16 cellular contexts compared by ENCODE assay signal in genomic region chr14:27995688-27996087, GRCh38.
DNase-seq lines count a peak whose midpoint lies in the region; ATAC-seq and TF ChIP-seq lines count a peak whose summit lies in the region.
"Had no signal": no experiment of that assay in that cellular context is flagged by ENCODE, and none has a peak within 500 bp of the region (broad histone marks: within the 10 kb centered on the region; RNA-seq: fewer than 3 reads in every experiment).

No MANE protein-coding gene starts in this region.

- H3K9me3 Mint-ChIP-seq in activated CD8-positive, alpha-beta T cell treated with anti-CD3 and anti-CD28 coated beads for 36 hours, result peaks cover 13% of the 10 kb centered on the region

- CTCF ChIA-PET in activated CD8-positive, alpha-beta T cell treated with anti-CD3 and anti-CD28 coated beads for 36 hours (lab: Charles Lee), result no interaction called here

- H3K36me3 Mint-ChIP-seq in activated CD8-positive, alpha-beta T cell treated with anti-CD3 and anti-CD28 coated beads for 36 hours (ENCODE audit: low read depth), result no peaks in the 10 kb centered on the region
- H3K36me3 Mint-ChIP-seq: naive thymus-derived CD8-positive, alpha-beta T cell had no signal

- H3K4me3 Mint-ChIP-seq in activated CD8-positive, alpha-beta T cell treated with anti-CD3 and anti-CD28 coated beads for 36 hours, result no peak overlapping the region
- H3K4me3 Mint-ChIP-seq: CD4-positive, alpha-beta T cell; naive thymus-derived CD8-positive, alpha-beta T cell had no signal

- no peak for ATAC-seq in activated CD8-positive, alpha-beta T cell treated with anti-CD3 and anti-CD28 coated beads for 36 hours
- ATAC-seq: esophagus mucosa; naive thymus-derived CD8-positive, alpha-beta T cell had no signal

- H3K27ac Mint-ChIP-seq in activated CD8-positive, alpha-beta T cell treated with anti-CD3 and anti-CD28 coated beads for 36 hours, result no peak overlapping the region
- H3K27ac Mint-ChIP-seq: CD4-positive, alpha-beta T cell; naive thymus-derived CD8-positive, alpha-beta T cell had no signal

- intact Hi-C loops in activated CD8-positive, alpha-beta T cell treated with anti-CD3 and anti-CD28 coated beads for 36 hours (cut with micrococcal nuclease), result no loop called here

- POLR2A ChIA-PET in activated CD8-positive, alpha-beta T cell treated with anti-CD3 and anti-CD28 coated beads for 36 hours (lab: Charles Lee), result interaction anchor here (0.6 kb wide), 1 partner anchor 126 kb away, joined by 3 read pairs; no protein-coding TSS in a partner anchor

- no peaks in the 10 kb centered on the region for H3K27me3 Mint-ChIP-seq in activated CD8-positive, alpha-beta T cell treated with anti-CD3 and anti-CD28 coated beads for 36 hours
- H3K27me3 Mint-ChIP-seq: CD4-positive, alpha-beta T cell; naive thymus-derived CD8-positive, alpha-beta T cell had no signal

- DNase-seq in DMS79 (lab: John Stamatoyannopoulos, UW) (peak; percentile 98), NCI-H1436 treated with DMSO at 0.1 percent for 48 hours (lab: John Stamatoyannopoulos, UW) (peak; percentile 98), NCI-H2196 treated with DMSO at 0.1 percent for 48 hours (lab: John Stamatoyannopoulos, UW; ENCODE audit: unreplicated experiment) (peak; percentile 73), SK-N-DZ (ENCODE audit: low spot score) (peak; percentile 11), DMS 273 treated with DMSO at 0.1 percent for 48 hours (lab: John Stamatoyannopoulos, UW) (no peak), glomerular visceral epithelial cell (ENCODE audit: extremely low spot score) (no peak), NAMALWA (ENCODE audit: low spot score) (no peak)
- no peak for DNase-seq in activated CD8-positive, alpha-beta T cell treated with anti-CD3 and anti-CD28 coated beads for 36 hours
- DNase-seq: activated effector memory CD4-positive, alpha-beta T cell treated with Interleukin-2 at 50 U/mL for 16 hours; adrenal gland; CD4-positive, alpha-beta T cell; naive thymus-derived CD8-positive, alpha-beta T cell; Right ventricle myocardium superior; T-helper 2 cell; testis had no signal

- TF ChIP-seq CTCF in activated CD8-positive, alpha-beta T cell treated with anti-CD3 and anti-CD28 coated beads for 36 hours (IDR thresholded peaks at IDR 0.05), result no peak

- H3K4me1 Mint-ChIP-seq in activated CD8-positive, alpha-beta T cell treated with anti-CD3 and anti-CD28 coated beads for 36 hours (ENCODE audit: low read depth), result no peaks in the 10 kb centered on the region
- H3K4me1 Mint-ChIP-seq: naive thymus-derived CD8-positive, alpha-beta T cell had no signal

Comparison
In these comparisons a context has a peak if more than half of its experiments do, and no peak if none do; other contexts are left out.
1. DNase-seq: peak in DMS79 (single experiment), NCI-H1436 treated with DMSO at 0.1 percent for 48 hours (single experiment), NCI-H2196 treated with DMSO at 0.1 percent for 48 hours (single experiment) and SK-N-DZ (single experiment); none in DMS 273 treated with DMSO at 0.1 percent for 48 hours (single experiment), activated CD8-positive, alpha-beta T cell treated with anti-CD3 and anti-CD28 coated beads for 36 hours (single experiment), glomerular visceral epithelial cell (single experiment) and NAMALWA (single experiment).